In the genomic region with DNA sequence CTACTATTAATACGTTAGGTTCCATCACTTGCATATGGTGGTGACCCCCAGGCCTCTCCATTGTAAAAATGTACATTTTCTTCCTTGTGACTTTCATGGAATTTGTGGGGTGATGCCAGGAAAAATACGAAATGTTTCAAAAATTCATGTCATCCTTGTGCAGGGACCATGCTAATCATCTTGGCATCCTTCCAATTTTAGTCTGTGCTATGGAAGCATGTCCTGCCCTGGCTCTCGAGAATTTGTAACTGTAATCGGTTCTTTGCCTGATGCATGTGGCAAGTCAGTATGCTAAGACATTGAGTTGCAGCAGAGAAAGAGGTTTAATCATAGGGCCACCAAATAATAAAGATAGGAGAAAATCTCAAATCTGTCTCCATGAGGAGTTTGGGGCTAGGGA, we compare ENCODE assay signal across 22 cellular contexts. TPM values are rescaled to one million over a fixed set of nuclear protein-coding genes. Genes with fewer than 3 reads are reported as not detected.
DNase-seq lines count a peak whose midpoint lies in the region; ATAC-seq and TF ChIP-seq lines count a peak whose summit lies in the region.
"Had no signal": no experiment of that assay in that cellular context is flagged by ENCODE, and none has a peak within 500 bp of the region (broad histone marks: within the 10 kb centered on the region; RNA-seq: fewer than 3 reads in every experiment).

No MANE protein-coding gene starts in this region.

- no peak for ATAC-seq in GM19351 (IDR thresholded peaks at IDR 0.05; ENCODE audit: unreplicated experiment)

- TF ChIP-seq CTCF in cardiac fibroblast (IDR thresholded peaks at IDR 0.05; ENCODE audit: low read depth, low read length), result no peak

- H3K4me3 ChIP-seq in cardiac fibroblast (replicated peaks in 1 of 2; ENCODE audit: low read depth in 2 of 2, low read length in 2 of 2), result no peak overlapping the region
- H3K4me3 ChIP-seq: breast epithelium, coronary artery, esophagus squamous epithelium, prostate gland, SJSA1 had no signal

- DNase-seq in EH (ENCODE audit: low read depth), result peak; percentile 38
- DNase-seq in M059J (ENCODE audit: low read depth), result peak; percentile 18
- peak; percentile 43 to 48 for DNase-seq in cardiac fibroblast (ENCODE audit: low read depth in 2 of 2)
- DNase-seq in iris pigment epithelial cell (ENCODE audit: low read depth), result peak; percentile 4
- DNase-seq in activated effector memory CD4-positive, alpha-beta T cell treated with Interleukin-2 at 50 U/mL for 16 hours, result no peak
- no peak for DNase-seq in pons (ENCODE audit: low spot score)
- no peak for DNase-seq in NCI-H2029 treated with DMSO at 0.1 percent for 48 hours (lab: John Stamatoyannopoulos, UW)
- DNase-seq: activated CD4-positive, alpha-beta T cell treated with anti-CD3 and anti-CD28 coated beads, Interleukin-2, amount 50 U/mL, for 4 hours; activated CD4-positive, CD25-positive, alpha-beta regulatory T cell; activated naive CD4-positive, alpha-beta T cell treated with anti-CD3 and anti-CD28 coated beads for 36 hours; endodermal cell; esophagus squamous epithelium; naive B cell; NCI-H1694; NCI-H526 treated with DMSO at 0.1 percent for 48 hours; stimulated activated naive CD4-positive, alpha-beta T cell; T-helper 1 cell had no signal

RNA-seq across cellular contexts. Expression of a gene that starts 14.3 kb away (rescaled TPM):
- 26.3 and 27.1 TPM in 2 replicates for total RNA-seq in M059J (2014; rRNA removed; shearing (Covaris generic))

Comparison
In these comparisons a context has a peak if more than half of its experiments do, and no peak if none do; other contexts are left out.
1. DNase-seq: peak in EH (single experiment), M059J (single experiment), cardiac fibroblast (2 of 2) and iris pigment epithelial cell (single experiment); none in activated effector memory CD4-positive, alpha-beta T cell treated with Interleukin-2 at 50 U/mL for 16 hours (single experiment), pons (single experiment) and NCI-H2029 treated with DMSO at 0.1 percent for 48 hours (single experiment).